27 cellular contexts compared by ENCODE assay signal in genomic region chr16:20761175-20761574, GRCh38. TPM values are rescaled to one million over a fixed set of nuclear protein-coding genes. Genes with fewer than 3 reads are reported as not detected.
A peak's percentile ranks its signal among the peaks of the same experiment; 100 is the strongest.
DNase-seq lines count a peak whose midpoint lies in the region; ATAC-seq, FAIRE-seq and TF ChIP-seq lines count a peak whose summit lies in the region.
"Had no signal": no experiment of that assay in that cellular context is flagged by ENCODE, and none has a peak within 500 bp of the region (broad histone marks: within the 10 kb centered on the region; RNA-seq: fewer than 3 reads in every experiment).

No MANE protein-coding gene starts in this region.

- CTCF ChIA-PET in activated CD8-positive, alpha-beta T cell treated with anti-CD3 and anti-CD28 coated beads, Interleukin-2, amount 10 ng/mL, durations not matched to agents 7 days and 5 days (lab: Charles Lee), result no interaction called here
- CTCF ChIA-PET in activated CD8-positive, alpha-beta T cell treated with anti-CD3 and anti-CD28 coated beads for 36 hours (lab: Charles Lee), result no interaction called here
- CTCF ChIA-PET in CD4-positive, alpha-beta T cell (lab: Charles Lee), result no interaction called here
- CTCF ChIA-PET in K562 (lab: Yijun Ruan, JAX; ENCODE audit: low intra/inter-chr PET ratio), result no interaction called here
- CTCF ChIA-PET in activated CD4-positive, alpha-beta T cell treated with anti-CD3 and anti-CD28 coated beads, Interleukin-2, amount 10 ng/mL, durations not matched to agents 7 days and 5 days (lab: Charles Lee), result no interaction called here
- CTCF ChIA-PET in activated CD4-positive, alpha-beta T cell treated with anti-CD3 and anti-CD28 coated beads for 36 hours (lab: Charles Lee), result no interaction called here

- peaks cover 8% of the 10 kb centered on the region for H3K9me3 ChIP-seq in CD4-positive, alpha-beta T cell (ENCODE audit: control insufficient read depth, low read length)
- H3K9me3 ChIP-seq in K562 (replicated peaks; ENCODE audit: control insufficient read depth, insufficient read depth, low read depth, low read length), result peaks cover 18% of the 10 kb centered on the region

- intact Hi-C loops in activated CD8-positive, alpha-beta T cell treated with anti-CD3 and anti-CD28 coated beads for 36 hours (cut with micrococcal nuclease), result no loop called here
- intact Hi-C loops in CD4-positive, alpha-beta T cell (cut with DNase I, micrococcal nuclease), result loop anchor here in 1 of 2 experiments (10.0 kb wide), 1 partner anchor 744 kb away; no protein-coding TSS in a partner anchor
- intact Hi-C loops in K562 (cut with micrococcal nuclease), result no loop called here
- intact Hi-C loops in activated CD4-positive, alpha-beta T cell treated with anti-CD3 and anti-CD28 coated beads for 36 hours (cut with DNase I, micrococcal nuclease), result no loop called here

- no peak for FAIRE-seq in K562 (lab: Jason Lieb, UNC)
- FAIRE-seq: A549, GM12878, GM12892, GM19239 had no signal

- H3K9me3 Mint-ChIP-seq in activated CD8-positive, alpha-beta T cell treated with anti-CD3 and anti-CD28 coated beads, Interleukin-2, amount 10 ng/mL, durations not matched to agents 7 days and 5 days (ENCODE audit: insufficient read depth), result no peaks in the 10 kb centered on the region
- H3K9me3 Mint-ChIP-seq in activated CD8-positive, alpha-beta T cell treated with anti-CD3 and anti-CD28 coated beads for 36 hours, result peaks cover 5% of the 10 kb centered on the region
- peaks cover 4% of the 10 kb centered on the region for H3K9me3 Mint-ChIP-seq in CD4-positive, alpha-beta T cell
- H3K9me3 Mint-ChIP-seq in nephron, result peaks cover 17% of the 10 kb centered on the region
- H3K9me3 Mint-ChIP-seq in activated CD4-positive, alpha-beta T cell treated with anti-CD3 and anti-CD28 coated beads, Interleukin-2, amount 10 ng/mL, durations not matched to agents 7 days and 5 days, result peaks cover 14% of the 10 kb centered on the region
- peaks cover 14% of the 10 kb centered on the region for H3K9me3 Mint-ChIP-seq in activated CD4-positive, alpha-beta T cell treated with anti-CD3 and anti-CD28 coated beads for 36 hours (ENCODE audit: low read depth)

- H3K4me2 ChIP-seq in K562 (ENCODE audit: insufficient read depth, low read length), result no peak overlapping the region
- H3K4me2 ChIP-seq: A549 had no signal

- ATAC-seq in activated CD8-positive, alpha-beta T cell treated with anti-CD3 and anti-CD28 coated beads, Interleukin-2, amount 10 ng/mL, durations not matched to agents 7 days and 5 days, result no peak
- ATAC-seq in activated CD8-positive, alpha-beta T cell treated with anti-CD3 and anti-CD28 coated beads for 36 hours, result no peak
- no peak for ATAC-seq in CD4-positive, alpha-beta T cell (ENCODE audit: poor library complexity)
- no peak for ATAC-seq in K562
- ATAC-seq in activated CD4-positive, alpha-beta T cell treated with anti-CD3 and anti-CD28 coated beads for 36 hours, result no peak
- ATAC-seq: A549, GM12878 had no signal

- H3K79me2 ChIP-seq in K562 (ENCODE audit: control insufficient read depth, insufficient read depth, low read length), result peaks cover 23% of the 10 kb centered on the region

- POLR2A ChIA-PET in activated CD8-positive, alpha-beta T cell treated with anti-CD3 and anti-CD28 coated beads, Interleukin-2, amount 10 ng/mL, durations not matched to agents 7 days and 5 days (lab: Charles Lee), result no interaction called here
- POLR2A ChIA-PET in activated CD8-positive, alpha-beta T cell treated with anti-CD3 and anti-CD28 coated beads for 36 hours (lab: Charles Lee), result no interaction called here
- POLR2A ChIA-PET in CD4-positive, alpha-beta T cell (lab: Charles Lee), result no interaction called here
- POLR2A ChIA-PET in K562 (lab: Yijun Ruan, JAX), result interaction anchor here (0.7 kb wide), 1 partner anchor 10 kb away, joined by 3 read pairs; no protein-coding TSS in a partner anchor
- POLR2A ChIA-PET in activated CD4-positive, alpha-beta T cell treated with anti-CD3 and anti-CD28 coated beads, Interleukin-2, amount 10 ng/mL, durations not matched to agents 7 days and 5 days (lab: Charles Lee), result no interaction called here
- POLR2A ChIA-PET in activated CD4-positive, alpha-beta T cell treated with anti-CD3 and anti-CD28 coated beads for 36 hours (lab: Charles Lee), result no interaction called here

- no peak overlapping the region for H3K9ac ChIP-seq in K562 (ENCODE audit: insufficient read depth in 1 of 2, low read depth in 2 of 2, low read length in 2 of 2)
- H3K9ac ChIP-seq: BLaER1 treated with 17β-estradiol and CSF1 and Interleukin-3, amounts not matched to agents 10 nM and 100 nM had no signal

- no peaks in the 10 kb centered on the region for H3K27me3 Mint-ChIP-seq in activated CD8-positive, alpha-beta T cell treated with anti-CD3 and anti-CD28 coated beads, Interleukin-2, amount 10 ng/mL, durations not matched to agents 7 days and 5 days (ENCODE audit: low read depth)
- no peaks in the 10 kb centered on the region for H3K27me3 Mint-ChIP-seq in activated CD8-positive, alpha-beta T cell treated with anti-CD3 and anti-CD28 coated beads for 36 hours
- H3K27me3 Mint-ChIP-seq in CD4-positive, alpha-beta T cell, result no peaks in the 10 kb centered on the region
- no peaks in the 10 kb centered on the region for H3K27me3 Mint-ChIP-seq in nephron (ENCODE audit: low read depth)
- H3K27me3 Mint-ChIP-seq in activated CD4-positive, alpha-beta T cell treated with anti-CD3 and anti-CD28 coated beads, Interleukin-2, amount 10 ng/mL, durations not matched to agents 7 days and 5 days, result no peaks in the 10 kb centered on the region
- H3K27me3 Mint-ChIP-seq in activated CD4-positive, alpha-beta T cell treated with anti-CD3 and anti-CD28 coated beads for 36 hours, result no peaks in the 10 kb centered on the region
- H3K27me3 Mint-ChIP-seq: B cell; CD4-positive, alpha-beta memory T cell had no signal

- H4K20me1 ChIP-seq in K562 (replicated peaks; ENCODE audit: control insufficient read depth, insufficient read depth, low read length), result no peaks in the 10 kb centered on the region
- H4K20me1 ChIP-seq: BLaER1 treated with 17β-estradiol and CSF1 and Interleukin-3, amounts not matched to agents 10 nM and 100 nM had no signal

- no peak for TF ChIP-seq EP300 in K562 (IDR thresholded peaks at IDR 0.05; ENCODE audit: low read length)

- in situ Hi-C loops in K562 (cut with MboI), result no loop called here
- in situ Hi-C loops in GM13976 (cut with MboI; ENCODE audit: low sequenced_read_pairs, unreplicated experiment), result no loop called here

- H3K9me1 ChIP-seq in K562 (ENCODE audit: control insufficient read depth, insufficient read depth, low read length), result no peaks in the 10 kb centered on the region

- no peak overlapping the region for H3K4me3 ChIP-seq in K562
- H3K4me3 ChIP-seq: A549; BLaER1 treated with 17β-estradiol and CSF1 and Interleukin-3, amounts not matched to agents 10 nM and 100 nM; GM12878 had no signal

- peak overlapping the region; percentile 11 for H3K27ac Mint-ChIP-seq in activated CD8-positive, alpha-beta T cell treated with anti-CD3 and anti-CD28 coated beads, Interleukin-2, amount 10 ng/mL, durations not matched to agents 7 days and 5 days
- H3K27ac Mint-ChIP-seq in activated CD8-positive, alpha-beta T cell treated with anti-CD3 and anti-CD28 coated beads for 36 hours, result no peak overlapping the region
- no peak overlapping the region for H3K27ac Mint-ChIP-seq in CD4-positive, alpha-beta T cell
- H3K27ac Mint-ChIP-seq in nephron, result peak overlapping the region in 2 of 3 experiments; percentile 95 to 96
- no peak overlapping the region for H3K27ac Mint-ChIP-seq in activated CD4-positive, alpha-beta T cell treated with anti-CD3 and anti-CD28 coated beads, Interleukin-2, amount 10 ng/mL, durations not matched to agents 7 days and 5 days
- no peak overlapping the region for H3K27ac Mint-ChIP-seq in activated CD4-positive, alpha-beta T cell treated with anti-CD3 and anti-CD28 coated beads for 36 hours
- H3K27ac Mint-ChIP-seq: B cell had no signal

- H3K27ac ChIP-seq in CD4-positive, alpha-beta T cell (ENCODE audit: low read depth, low read length), result no peak overlapping the region
- H3K27ac ChIP-seq in K562 (ENCODE audit: extremely low read depth, low read depth, low read length), result peak overlapping the region; percentile 85
- H3K27ac ChIP-seq: 22Rv1; A549; BLaER1 treated with 17β-estradiol and CSF1 and Interleukin-3, amounts not matched to agents 10 nM and 100 nM; C4-2B had no signal

- no TSS peak for BruUV-seq in K562 (replicated peaks; lab: Mats Ljungman, UMichigan)

- H3K4me1 ChIP-seq in K562 (replicated peaks in 1 of 2; ENCODE audit: control insufficient read depth in 2 of 2, insufficient read depth in 2 of 2, low read length in 2 of 2), result peaks cover 4 to 27% of the 10 kb centered on the region in 2 experiments; a peak in 4 of 5 replicates

- peaks cover 23% of the 10 kb centered on the region for H3K4me1 Mint-ChIP-seq in activated CD8-positive, alpha-beta T cell treated with anti-CD3 and anti-CD28 coated beads, Interleukin-2, amount 10 ng/mL, durations not matched to agents 7 days and 5 days (ENCODE audit: low read depth)
- peaks cover 23% of the 10 kb centered on the region for H3K4me1 Mint-ChIP-seq in activated CD8-positive, alpha-beta T cell treated with anti-CD3 and anti-CD28 coated beads for 36 hours (ENCODE audit: low read depth)
- H3K4me1 Mint-ChIP-seq in CD4-positive, alpha-beta T cell (ENCODE audit: low read depth), result peaks cover 26% of the 10 kb centered on the region
- no peaks in the 10 kb centered on the region for H3K4me1 Mint-ChIP-seq in nephron
- H3K4me1 Mint-ChIP-seq in activated CD4-positive, alpha-beta T cell treated with anti-CD3 and anti-CD28 coated beads, Interleukin-2, amount 10 ng/mL, durations not matched to agents 7 days and 5 days, result peaks cover 28% of the 10 kb centered on the region
- peaks cover 22% of the 10 kb centered on the region for H3K4me1 Mint-ChIP-seq in activated CD4-positive, alpha-beta T cell treated with anti-CD3 and anti-CD28 coated beads for 36 hours

- H2AFZ ChIP-seq in K562 (ENCODE audit: low read depth, low read length), result no peak overlapping the region

- TF ChIP-seq CTCF in activated CD8-positive, alpha-beta T cell treated with anti-CD3 and anti-CD28 coated beads for 36 hours (IDR thresholded peaks at IDR 0.05), result no peak
- TF ChIP-seq CTCF in CD4-positive, alpha-beta T cell (IDR thresholded peaks at IDR 0.05), result no peak
- no peak for TF ChIP-seq CTCF in K562 (IDR thresholded peaks at IDR 0.05 in 2 of 3, conservative IDR thresholded peaks at IDR 0.05 in 1 of 3; ENCODE audit: insufficient read depth in 2 of 3, low read depth in 1 of 3, low read length in 3 of 3)
- TF ChIP-seq CTCF in nephron (IDR thresholded peaks at IDR 0.05; ENCODE audit: unreplicated experiment in 3 of 3), result no peak
- no peak for TF ChIP-seq CTCF in GM13976 (IDR thresholded peaks at IDR 0.05; ENCODE audit: borderline replicate concordance, control extremely low read depth, extremely low read depth, insufficient read depth, missing control alignments)

- TF ChIP-seq POLR2A in K562 (conservative IDR thresholded peaks at IDR 0.05), result no peak

- no peak for DNase-seq in activated CD8-positive, alpha-beta T cell treated with anti-CD3 and anti-CD28 coated beads, Interleukin-2, amount 10 ng/mL, durations not matched to agents 7 days and 5 days
- no peak for DNase-seq in activated CD8-positive, alpha-beta T cell treated with anti-CD3 and anti-CD28 coated beads for 36 hours
- DNase-seq in CD4-positive, alpha-beta T cell, result no peak
- no peak for DNase-seq in K562 (ENCODE audit: extremely low read depth in 1 of 4, low spot score in 3 of 4)
- no peak for DNase-seq in GM13976 (ENCODE audit: low spot score)
- DNase-seq in activated CD4-positive, alpha-beta T cell treated with anti-CD3 and anti-CD28 coated beads, Interleukin-2, amount 10 ng/mL, durations not matched to agents 7 days and 5 days, result no peak
- DNase-seq in activated CD4-positive, alpha-beta T cell treated with anti-CD3 and anti-CD28 coated beads for 36 hours, result no peak
- DNase-seq: AML-193; CD4-positive, alpha-beta memory T cell; CD8-positive, alpha-beta memory T cell; COR-L47; DMS 273 treated with DMSO at 0.1 percent for 48 hours; DMS153; DMS53; DMS79; DND-41; EL; GDM1 had no signal

- peaks cover 14% of the 10 kb centered on the region for H3K36me3 Mint-ChIP-seq in activated CD8-positive, alpha-beta T cell treated with anti-CD3 and anti-CD28 coated beads, Interleukin-2, amount 10 ng/mL, durations not matched to agents 7 days and 5 days (ENCODE audit: low read depth)
- H3K36me3 Mint-ChIP-seq in activated CD8-positive, alpha-beta T cell treated with anti-CD3 and anti-CD28 coated beads for 36 hours (ENCODE audit: low read depth), result peaks cover 7% of the 10 kb centered on the region
- peaks cover 29% of the 10 kb centered on the region for H3K36me3 Mint-ChIP-seq in CD4-positive, alpha-beta T cell (ENCODE audit: low read depth)
- H3K36me3 Mint-ChIP-seq in nephron (ENCODE audit: low read depth), result peaks cover 18% of the 10 kb centered on the region
- H3K36me3 Mint-ChIP-seq in activated CD4-positive, alpha-beta T cell treated with anti-CD3 and anti-CD28 coated beads, Interleukin-2, amount 10 ng/mL, durations not matched to agents 7 days and 5 days (ENCODE audit: low read depth), result peaks cover 12% of the 10 kb centered on the region
- H3K36me3 Mint-ChIP-seq in activated CD4-positive, alpha-beta T cell treated with anti-CD3 and anti-CD28 coated beads for 36 hours (ENCODE audit: low read depth), result peaks cover 9% of the 10 kb centered on the region

- no peak overlapping the region for H3K4me3 Mint-ChIP-seq in activated CD8-positive, alpha-beta T cell treated with anti-CD3 and anti-CD28 coated beads, Interleukin-2, amount 10 ng/mL, durations not matched to agents 7 days and 5 days
- no peak overlapping the region for H3K4me3 Mint-ChIP-seq in activated CD8-positive, alpha-beta T cell treated with anti-CD3 and anti-CD28 coated beads for 36 hours
- peak overlapping the region; percentile 39 for H3K4me3 Mint-ChIP-seq in CD4-positive, alpha-beta T cell
- H3K4me3 Mint-ChIP-seq in nephron, result no peak overlapping the region
- H3K4me3 Mint-ChIP-seq in activated CD4-positive, alpha-beta T cell treated with anti-CD3 and anti-CD28 coated beads, Interleukin-2, amount 10 ng/mL, durations not matched to agents 7 days and 5 days, result no peak overlapping the region
- H3K4me3 Mint-ChIP-seq in activated CD4-positive, alpha-beta T cell treated with anti-CD3 and anti-CD28 coated beads for 36 hours, result no peak overlapping the region
- H3K4me3 Mint-ChIP-seq: B cell had no signal

- 64% methylated on average over 1 of the region's 1 CpG for WGBS in K562 (ENCODE audit: insufficient coverage, low coverage, missing lambda C conversion rate)

- no peaks in the 10 kb centered on the region for H3K27me3 ChIP-seq in CD4-positive, alpha-beta T cell (ENCODE audit: control insufficient read depth, insufficient read depth, low read length)
- H3K27me3 ChIP-seq in K562 (ENCODE audit: control insufficient read depth in 2 of 2, insufficient read depth in 2 of 2, low read length in 2 of 2), result no peaks in the 10 kb centered on the region
- H3K27me3 ChIP-seq: BLaER1 treated with 17β-estradiol and CSF1 and Interleukin-3, amounts not matched to agents 10 nM and 100 nM had no signal

- TF ChIP-seq RAD21 in K562 (CRISPR knock-in tag; conservative IDR thresholded peaks at IDR 0.05 in 1 of 2, IDR thresholded peaks at IDR 0.05 in 1 of 2), result no peak

- peaks cover 3% of the 10 kb centered on the region; the same call in 1 of the 3 replicates for H3K36me3 ChIP-seq in K562 (ENCODE audit: control insufficient read depth, insufficient read depth, low read length)
- H3K36me3 ChIP-seq: BLaER1 treated with 17β-estradiol and CSF1 and Interleukin-3, amounts not matched to agents 10 nM and 100 nM had no signal

RNA-seq across cellular contexts. Expression of gene ACSM3, which starts 2.6 kb away (rescaled TPM):
- 1 to 10 TPM; 5.1 TPM for total RNA-seq in activated CD8-positive, alpha-beta T cell treated with anti-CD3 and anti-CD28 coated beads, Interleukin-2, amount 10 ng/mL, durations not matched to agents 7 days and 5 days
- total RNA-seq in activated CD8-positive, alpha-beta T cell treated with anti-CD3 and anti-CD28 coated beads for 36 hours, result 10 to 100 TPM; 16.1 to 16.6 TPM
- 1 to 10 TPM; 4.6 to 6.2 TPM for total RNA-seq in CD4-positive, alpha-beta T cell
- 33.7 and 78.4 TPM in 2 replicates for total RNA-seq in K562 (2011; cell fraction: chromatin; rRNA removed; ENCODE audit: low replicate concordance)
- 21.3 and 38.4 TPM in 2 replicates for total RNA-seq in K562 (2011; cell fraction: nucleolus; rRNA removed)
- 43.1 and 57.8 TPM in 2 replicates for total RNA-seq in K562 (2011; cell fraction: nucleoplasm; rRNA removed)
- total RNA-seq in K562 (2014; rRNA removed), result 97.2 and 112 TPM in 2 replicates
- total RNA-seq in K562 (2014; rRNA removed; fragmentation: Illumina TruSeq; extraction: Trizol), result 182 and 199 TPM in 2 replicates
- 392 and 420 TPM in 2 replicates for total RNA-seq in K562 (2015; rRNA removed; fragmentation: Illumina TruSeq; extraction: Trizol)
- 128 and 134 TPM in 2 replicates for total RNA-seq in K562 (2021)
- 146 and 714 TPM in 2 replicates for polyA plus RNA-seq in K562 (2011; rRNA removed)
- polyA plus RNA-seq in K562 (2011; cell fraction: cytosol; rRNA removed), result 70.4 and 575 TPM in 2 replicates
- polyA plus RNA-seq in K562 (2011; cell fraction: nucleus; rRNA removed), result 74.5 and 364 TPM in 2 replicates
- 318 and 712 TPM in 2 replicates for polyA plus RNA-seq in K562 (2012)
- 167 and 204 TPM in 2 replicates for polyA plus RNA-seq in K562 (2014; fragmentation: Illumina TruSeq; extraction: Trizol)
- 100 to 1,000 TPM; 198 to 259 TPM for polyA plus RNA-seq in K562 (2014; fragmentation: Nextera tagmentation; extraction: Ambion mirVana)
- polyA plus RNA-seq in K562 (2014; rRNA removed), result 144 and 177 TPM in 2 replicates
- 85.9 and 521 TPM in 2 replicates for polyA minus RNA-seq in K562 (2011; rRNA and poly(A)+ RNA removed)
- 40.1 and 172 TPM in 2 replicates for polyA minus RNA-seq in K562 (2011; cell fraction: cytosol; rRNA and poly(A)+ RNA removed)
- polyA minus RNA-seq in K562 (2011; cell fraction: nucleus; rRNA and poly(A)+ RNA removed), result 35.1 and 255 TPM in 2 replicates
- 1 to 10 TPM; 4.1 to 4.8 TPM for total RNA-seq in activated CD4-positive, alpha-beta T cell treated with anti-CD3 and anti-CD28 coated beads, Interleukin-2, amount 10 ng/mL, durations not matched to agents 7 days and 5 days
- 10 to 100 TPM; 17.6 to 21.8 TPM for total RNA-seq in activated CD4-positive, alpha-beta T cell treated with anti-CD3 and anti-CD28 coated beads for 36 hours

RNA-seq across cellular contexts. Expression of gene THUMPD1, which starts 19.6 kb away (rescaled TPM):
- 10 to 100 TPM; 39.2 to 43.8 TPM for total RNA-seq in activated CD8-positive, alpha-beta T cell treated with anti-CD3 and anti-CD28 coated beads, Interleukin-2, amount 10 ng/mL, durations not matched to agents 7 days and 5 days
- 10 to 100 TPM; 44.9 to 45.0 TPM for total RNA-seq in activated CD8-positive, alpha-beta T cell treated with anti-CD3 and anti-CD28 coated beads for 36 hours
- total RNA-seq in CD4-positive, alpha-beta T cell, result 100 to 1,000 TPM; 105 to 107 TPM
- total RNA-seq in K562 (2011; cell fraction: chromatin; rRNA removed; ENCODE audit: low replicate concordance), result 40.9 and 98.8 TPM in 2 replicates
- 43.0 and 43.4 TPM in 2 replicates for total RNA-seq in K562 (2011; cell fraction: nucleolus; rRNA removed)
- 37.9 and 44.9 TPM in 2 replicates for total RNA-seq in K562 (2011; cell fraction: nucleoplasm; rRNA removed)
- total RNA-seq in K562 (2014; rRNA removed), result 64.0 and 89.4 TPM in 2 replicates
- 77.5 and 94.0 TPM in 2 replicates for total RNA-seq in K562 (2014; rRNA removed; fragmentation: Illumina TruSeq; extraction: Trizol)
- 92.6 and 101 TPM in 2 replicates for total RNA-seq in K562 (2015; rRNA removed; fragmentation: Illumina TruSeq; extraction: Trizol)
- total RNA-seq in K562 (2021), result 53.6 and 56.8 TPM in 2 replicates
- polyA plus RNA-seq in K562 (2011; rRNA removed), result 42.2 and 42.7 TPM in 2 replicates
- polyA plus RNA-seq in K562 (2011; cell fraction: cytosol; rRNA removed), result 55.6 and 89.3 TPM in 2 replicates
- polyA plus RNA-seq in K562 (2011; cell fraction: nucleus; rRNA removed), result 31.3 and 35.5 TPM in 2 replicates
- polyA plus RNA-seq in K562 (2012), result 31.6 and 37.8 TPM in 2 replicates
- 54.0 and 57.4 TPM in 2 replicates for polyA plus RNA-seq in K562 (2014; fragmentation: Illumina TruSeq; extraction: Trizol)
- polyA plus RNA-seq in K562 (2014; fragmentation: Nextera tagmentation; extraction: Ambion mirVana), result 10 to 100 TPM; 37.8 to 41.0 TPM
- 53.3 and 54.8 TPM in 2 replicates for polyA plus RNA-seq in K562 (2014; rRNA removed)
- polyA minus RNA-seq in K562 (2011; rRNA and poly(A)+ RNA removed), result 85.1 and 110 TPM in 2 replicates
- polyA minus RNA-seq in K562 (2011; cell fraction: cytosol; rRNA and poly(A)+ RNA removed), result 48.6 and 51.1 TPM in 2 replicates
- 82.7 and 131 TPM in 2 replicates for polyA minus RNA-seq in K562 (2011; cell fraction: nucleus; rRNA and poly(A)+ RNA removed)
- 10 to 100 TPM; 42.9 to 43.1 TPM for total RNA-seq in activated CD4-positive, alpha-beta T cell treated with anti-CD3 and anti-CD28 coated beads, Interleukin-2, amount 10 ng/mL, durations not matched to agents 7 days and 5 days
- 10 to 100 TPM; 38.0 to 48.2 TPM for total RNA-seq in activated CD4-positive, alpha-beta T cell treated with anti-CD3 and anti-CD28 coated beads for 36 hours

RNA-seq across cellular contexts. Expression of gene ERI2, which starts 45.1 kb away (rescaled TPM):
- 10 to 100 TPM; 15.0 to 15.4 TPM for total RNA-seq in activated CD8-positive, alpha-beta T cell treated with anti-CD3 and anti-CD28 coated beads, Interleukin-2, amount 10 ng/mL, durations not matched to agents 7 days and 5 days
- total RNA-seq in activated CD8-positive, alpha-beta T cell treated with anti-CD3 and anti-CD28 coated beads for 36 hours, result 10 to 100 TPM; 16.1 to 17.7 TPM
- under 1 TPM; 0.25 to 0.45 TPM for total RNA-seq in CD4-positive, alpha-beta T cell
- 34.3 and 68.1 TPM in 2 replicates for total RNA-seq in K562 (2011; cell fraction: chromatin; rRNA removed; ENCODE audit: low replicate concordance)
- 29.9 and 32.4 TPM in 2 replicates for total RNA-seq in K562 (2011; cell fraction: nucleolus; rRNA removed)
- total RNA-seq in K562 (2011; cell fraction: nucleoplasm; rRNA removed), result 36.9 and 47.4 TPM in 2 replicates
- total RNA-seq in K562 (2014; rRNA removed) (39.7 and 50.9 TPM in 2 replicates), K562 (2014; rRNA removed; fragmentation: Illumina TruSeq; extraction: Trizol) (57.0 and 67.3 TPM in 2 replicates), K562 (2015; rRNA removed; fragmentation: Illumina TruSeq; extraction: Trizol) (52.4 and 56.8 TPM in 2 replicates), K562 (2021) (52.2 and 54.0 TPM in 2 replicates)
- polyA plus RNA-seq in K562 (2011; rRNA removed) (43.3 and 48.1 TPM in 2 replicates), K562 (2014; fragmentation: Illumina TruSeq; extraction: Trizol) (45.6 and 48.1 TPM in 2 replicates), K562 (2014; fragmentation: Nextera tagmentation; extraction: Ambion mirVana) (10 to 100 TPM; 23.3 to 33.1 TPM), K562 (2014; rRNA removed) (39.1 and 43.6 TPM in 2 replicates)
- polyA plus RNA-seq in K562 (2011; cell fraction: cytosol; rRNA removed), result 9.7 and 15.2 TPM in 2 replicates
- polyA plus RNA-seq in K562 (2011; cell fraction: nucleus; rRNA removed), result 49.4 and 58.9 TPM in 2 replicates
- 30.2 and 41.2 TPM in 2 replicates for polyA plus RNA-seq in K562 (2012)
- polyA minus RNA-seq in K562 (2011; rRNA and poly(A)+ RNA removed), result 37.9 and 42.8 TPM in 2 replicates
- polyA minus RNA-seq in K562 (2011; cell fraction: cytosol; rRNA and poly(A)+ RNA removed), result 21.3 and 21.5 TPM in 2 replicates
- 45.8 and 58.8 TPM in 2 replicates for polyA minus RNA-seq in K562 (2011; cell fraction: nucleus; rRNA and poly(A)+ RNA removed)
- total RNA-seq in activated CD4-positive, alpha-beta T cell treated with anti-CD3 and anti-CD28 coated beads, Interleukin-2, amount 10 ng/mL, durations not matched to agents 7 days and 5 days, result 10 to 100 TPM; 12.5 to 17.3 TPM
- 10 to 100 TPM; 17.6 to 19.8 TPM for total RNA-seq in activated CD4-positive, alpha-beta T cell treated with anti-CD3 and anti-CD28 coated beads for 36 hours

RNA-seq across cellular contexts. Expression of gene REXO5, which starts 45.2 kb away (rescaled TPM):
- total RNA-seq in activated CD8-positive, alpha-beta T cell treated with anti-CD3 and anti-CD28 coated beads, Interleukin-2, amount 10 ng/mL, durations not matched to agents 7 days and 5 days, result 10 to 100 TPM; 10.6 to 11.2 TPM
- total RNA-seq in activated CD8-positive, alpha-beta T cell treated with anti-CD3 and anti-CD28 coated beads for 36 hours, result 10 to 100 TPM; 16.4 to 20.4 TPM
- under 1 TPM in 1 of 2 experiments, not detected in 1; 0.56 TPM for total RNA-seq in CD4-positive, alpha-beta T cell
- total RNA-seq in K562 (2011; cell fraction: chromatin; rRNA removed; ENCODE audit: low replicate concordance), result 70.6 and 104 TPM in 2 replicates
- total RNA-seq in K562 (2011; cell fraction: nucleolus; rRNA removed), result 39.7 and 39.9 TPM in 2 replicates
- total RNA-seq in K562 (2011; cell fraction: nucleoplasm; rRNA removed), result 58.3 and 71.0 TPM in 2 replicates
- total RNA-seq in K562 (2014; rRNA removed) (25.4 and 27.6 TPM in 2 replicates), K562 (2014; rRNA removed; fragmentation: Illumina TruSeq; extraction: Trizol) (25.3 and 28.7 TPM in 2 replicates), K562 (2015; rRNA removed; fragmentation: Illumina TruSeq; extraction: Trizol) (30.8 and 32.5 TPM in 2 replicates), K562 (2021) (24.4 and 25.9 TPM in 2 replicates)
- polyA plus RNA-seq in K562 (2011; rRNA removed) (43.7 and 45.1 TPM in 2 replicates), K562 (2014; fragmentation: Illumina TruSeq; extraction: Trizol) (28.0 and 28.5 TPM in 2 replicates), K562 (2014; fragmentation: Nextera tagmentation; extraction: Ambion mirVana) (10 to 100 TPM; 10.5 to 13.1 TPM), K562 (2014; rRNA removed) (23.8 and 30.3 TPM in 2 replicates)
- polyA plus RNA-seq in K562 (2011; cell fraction: cytosol; rRNA removed), result 13.4 and 19.6 TPM in 2 replicates
- polyA plus RNA-seq in K562 (2011; cell fraction: nucleus; rRNA removed), result 56.3 and 65.5 TPM in 2 replicates
- polyA plus RNA-seq in K562 (2012), result 21.0 and 35.6 TPM in 2 replicates
- polyA minus RNA-seq in K562 (2011; rRNA and poly(A)+ RNA removed), result 56.2 and 67.1 TPM in 2 replicates
- 22.6 and 24.3 TPM in 2 replicates for polyA minus RNA-seq in K562 (2011; cell fraction: cytosol; rRNA and poly(A)+ RNA removed)
- polyA minus RNA-seq in K562 (2011; cell fraction: nucleus; rRNA and poly(A)+ RNA removed), result 37.7 and 66.2 TPM in 2 replicates
- total RNA-seq in activated CD4-positive, alpha-beta T cell treated with anti-CD3 and anti-CD28 coated beads, Interleukin-2, amount 10 ng/mL, durations not matched to agents 7 days and 5 days, result 10 to 100 TPM in 1 of 2 experiments, 1 to 10 TPM in 1; 9.8 to 11.0 TPM
- total RNA-seq in activated CD4-positive, alpha-beta T cell treated with anti-CD3 and anti-CD28 coated beads for 36 hours, result 10 to 100 TPM; 17.9 to 20.4 TPM

Comparison
In these comparisons a context has a peak if more than half of its experiments do, and no peak if none do; other contexts are left out.
1. H3K27ac Mint-ChIP-seq: peak in activated CD8-positive, alpha-beta T cell treated with anti-CD3 and anti-CD28 coated beads, Interleukin-2, amount 10 ng/mL, durations not matched to agents 7 days and 5 days (single experiment) and nephron (2 of 3); none in activated CD8-positive, alpha-beta T cell treated with anti-CD3 and anti-CD28 coated beads for 36 hours (single experiment), CD4-positive, alpha-beta T cell (single experiment), activated CD4-positive, alpha-beta T cell treated with anti-CD3 and anti-CD28 coated beads, Interleukin-2, amount 10 ng/mL, durations not matched to agents 7 days and 5 days (single experiment) and activated CD4-positive, alpha-beta T cell treated with anti-CD3 and anti-CD28 coated beads for 36 hours (single experiment).
2. RNA of gene ERI2, which starts 45.1 kb away (total RNA-seq): 29.9 to 68.1 TPM in K562, 17.6 to 19.8 TPM in activated CD4-positive, alpha-beta T cell treated with anti-CD3 and anti-CD28 coated beads for 36 hours, 16.1 to 17.7 TPM in activated CD8-positive, alpha-beta T cell treated with anti-CD3 and anti-CD28 coated beads for 36 hours, 12.5 to 17.3 TPM in activated CD4-positive, alpha-beta T cell treated with anti-CD3 and anti-CD28 coated beads, Interleukin-2, amount 10 ng/mL, durations not matched to agents 7 days and 5 days and 15.0 to 15.4 TPM in activated CD8-positive, alpha-beta T cell treated with anti-CD3 and anti-CD28 coated beads, Interleukin-2, amount 10 ng/mL, durations not matched to agents 7 days and 5 days; 0.25 to 0.45 TPM in CD4-positive, alpha-beta T cell; every median in the first group is over 4 times any median in the second.